In the genomic region with DNA sequence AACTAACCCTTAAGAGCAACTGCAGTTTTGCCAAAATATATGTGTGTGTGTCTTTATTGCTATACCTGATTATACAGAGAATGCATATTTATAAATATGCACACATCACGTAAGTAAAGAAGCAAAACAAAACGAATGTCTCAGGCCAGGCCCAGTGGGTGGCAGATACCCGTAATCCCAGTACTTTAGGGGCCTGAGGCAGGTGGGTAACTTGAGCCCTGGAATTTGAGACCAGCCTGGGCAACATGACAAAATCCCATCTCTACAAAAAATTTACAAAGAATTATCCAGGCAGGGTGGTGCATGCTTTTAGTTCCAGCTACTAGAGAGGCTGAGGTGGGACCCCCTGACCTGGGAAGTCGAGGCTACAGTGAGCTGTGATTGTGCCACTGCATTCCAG, we compare ENCODE assay signal across 2 cellular contexts.
TF ChIP-seq lines count a peak whose summit lies in the region.

No MANE protein-coding gene starts in this region.

TF ChIP-seq in GM23338, 12 proteins besides CTCF, POLR2A, EP300 and RAD21 (continued from another document):
- TF ChIP-seq STAT1 (IDR thresholded peaks at IDR 0.05; ENCODE audit: unreplicated experiment) (no peak), EZH2phosphoT487 (IDR thresholded peaks at IDR 0.05; ENCODE audit: unreplicated experiment) (no peak), NANOG (IDR thresholded peaks at IDR 0.05; ENCODE audit: borderline replicate concordance) (no peak), ZNF114 (CRISPR knock-in tag; IDR thresholded peaks at IDR 0.05) (no peak), ZNF331 (CRISPR knock-in tag; IDR thresholded peaks at IDR 0.05; ENCODE audit: low read depth) (no peak)
- TF ChIP-seq, protein P1, sequence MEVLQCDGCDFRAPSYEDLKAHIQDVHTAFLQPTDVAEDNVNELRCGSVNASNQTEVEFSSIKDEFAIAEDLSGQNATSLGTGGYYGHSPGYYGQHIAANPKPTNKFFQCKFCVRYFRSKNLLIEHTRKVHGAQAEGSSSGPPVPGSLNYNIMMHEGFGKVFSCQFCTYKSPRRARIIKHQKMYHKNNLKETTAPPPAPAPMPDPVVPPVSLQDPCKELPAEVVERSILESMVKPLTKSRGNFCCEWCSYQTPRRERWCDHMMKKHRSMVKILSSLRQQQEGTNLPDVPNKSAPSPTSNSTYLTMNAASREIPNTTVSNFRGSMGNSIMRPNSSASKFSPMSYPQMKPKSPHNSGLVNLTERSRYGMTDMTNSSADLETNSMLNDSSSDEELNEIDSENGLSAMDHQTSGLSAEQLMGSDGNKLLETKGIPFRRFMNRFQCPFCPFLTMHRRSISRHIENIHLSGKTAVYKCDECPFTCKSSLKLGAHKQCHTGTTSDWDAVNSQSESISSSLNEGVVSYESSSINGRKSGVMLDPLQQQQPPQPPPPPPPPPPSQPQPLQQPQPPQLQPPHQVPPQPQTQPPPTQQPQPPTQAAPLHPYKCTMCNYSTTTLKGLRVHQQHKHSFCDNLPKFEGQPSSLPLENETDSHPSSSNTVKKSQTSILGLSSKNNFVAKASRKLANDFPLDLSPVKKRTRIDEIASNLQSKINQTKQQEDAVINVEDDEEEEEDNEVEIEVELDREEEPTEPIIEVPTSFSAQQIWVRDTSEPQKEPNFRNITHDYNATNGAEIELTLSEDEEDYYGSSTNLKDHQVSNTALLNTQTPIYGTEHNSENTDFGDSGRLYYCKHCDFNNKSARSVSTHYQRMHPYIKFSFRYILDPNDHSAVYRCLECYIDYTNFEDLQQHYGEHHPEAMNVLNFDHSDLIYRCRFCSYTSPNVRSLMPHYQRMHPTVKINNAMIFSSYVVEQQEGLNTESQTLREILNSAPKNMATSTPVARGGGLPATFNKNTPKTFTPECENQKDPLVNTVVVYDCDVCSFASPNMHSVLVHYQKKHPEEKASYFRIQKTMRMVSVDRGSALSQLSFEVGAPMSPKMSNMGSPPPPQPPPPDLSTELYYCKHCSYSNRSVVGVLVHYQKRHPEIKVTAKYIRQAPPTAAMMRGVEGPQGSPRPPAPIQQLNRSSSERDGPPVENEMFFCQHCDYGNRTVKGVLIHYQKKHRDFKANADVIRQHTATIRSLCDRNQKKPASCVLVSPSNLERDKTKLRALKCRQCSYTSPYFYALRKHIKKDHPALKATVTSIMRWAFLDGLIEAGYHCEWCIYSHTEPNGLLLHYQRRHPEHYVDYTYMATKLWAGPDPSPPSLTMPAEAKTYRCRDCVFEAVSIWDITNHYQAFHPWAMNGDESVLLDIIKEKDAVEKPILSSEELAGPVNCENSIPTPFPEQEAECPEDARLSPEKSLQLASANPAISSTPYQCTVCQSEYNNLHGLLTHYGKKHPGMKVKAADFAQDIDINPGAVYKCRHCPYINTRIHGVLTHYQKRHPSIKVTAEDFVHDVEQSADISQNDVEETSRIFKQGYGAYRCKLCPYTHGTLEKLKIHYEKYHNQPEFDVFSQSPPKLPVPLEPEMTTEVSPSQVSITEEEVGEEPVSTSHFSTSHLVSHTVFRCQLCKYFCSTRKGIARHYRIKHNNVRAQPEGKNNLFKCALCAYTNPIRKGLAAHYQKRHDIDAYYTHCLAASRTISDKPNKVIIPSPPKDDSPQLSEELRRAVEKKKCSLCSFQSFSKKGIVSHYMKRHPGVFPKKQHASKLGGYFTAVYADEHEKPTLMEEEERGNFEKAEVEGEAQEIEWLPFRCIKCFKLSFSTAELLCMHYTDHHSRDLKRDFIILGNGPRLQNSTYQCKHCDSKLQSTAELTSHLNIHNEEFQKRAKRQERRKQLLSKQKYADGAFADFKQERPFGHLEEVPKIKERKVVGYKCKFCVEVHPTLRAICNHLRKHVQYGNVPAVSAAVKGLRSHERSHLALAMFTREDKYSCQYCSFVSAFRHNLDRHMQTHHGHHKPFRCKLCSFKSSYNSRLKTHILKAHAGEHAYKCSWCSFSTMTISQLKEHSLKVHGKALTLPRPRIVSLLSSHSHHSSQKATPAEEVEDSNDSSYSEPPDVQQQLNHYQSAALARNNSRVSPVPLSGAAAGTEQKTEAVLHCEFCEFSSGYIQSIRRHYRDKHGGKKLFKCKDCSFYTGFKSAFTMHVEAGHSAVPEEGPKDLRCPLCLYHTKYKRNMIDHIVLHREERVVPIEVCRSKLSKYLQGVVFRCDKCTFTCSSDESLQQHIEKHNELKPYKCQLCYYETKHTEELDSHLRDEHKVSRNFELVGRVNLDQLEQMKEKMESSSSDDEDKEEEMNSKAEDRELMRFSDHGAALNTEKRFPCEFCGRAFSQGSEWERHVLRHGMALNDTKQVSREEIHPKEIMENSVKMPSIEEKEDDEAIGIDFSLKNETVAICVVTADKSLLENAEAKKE (CRISPR knock-in tag; IDR thresholded peaks at IDR 0.05): no peak
- TF ChIP-seq, protein P2, sequence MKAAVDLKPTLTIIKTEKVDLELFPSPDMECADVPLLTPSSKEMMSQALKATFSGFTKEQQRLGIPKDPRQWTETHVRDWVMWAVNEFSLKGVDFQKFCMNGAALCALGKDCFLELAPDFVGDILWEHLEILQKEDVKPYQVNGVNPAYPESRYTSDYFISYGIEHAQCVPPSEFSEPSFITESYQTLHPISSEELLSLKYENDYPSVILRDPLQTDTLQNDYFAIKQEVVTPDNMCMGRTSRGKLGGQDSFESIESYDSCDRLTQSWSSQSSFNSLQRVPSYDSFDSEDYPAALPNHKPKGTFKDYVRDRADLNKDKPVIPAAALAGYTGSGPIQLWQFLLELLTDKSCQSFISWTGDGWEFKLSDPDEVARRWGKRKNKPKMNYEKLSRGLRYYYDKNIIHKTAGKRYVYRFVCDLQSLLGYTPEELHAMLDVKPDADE (IDR thresholded peaks at IDR 0.05): no peak

TF ChIP-seq in WTC11, 78 proteins besides CTCF, POLR2A, EP300 and RAD21 (continued from another document):
- TF ChIP-seq, protein P3, sequence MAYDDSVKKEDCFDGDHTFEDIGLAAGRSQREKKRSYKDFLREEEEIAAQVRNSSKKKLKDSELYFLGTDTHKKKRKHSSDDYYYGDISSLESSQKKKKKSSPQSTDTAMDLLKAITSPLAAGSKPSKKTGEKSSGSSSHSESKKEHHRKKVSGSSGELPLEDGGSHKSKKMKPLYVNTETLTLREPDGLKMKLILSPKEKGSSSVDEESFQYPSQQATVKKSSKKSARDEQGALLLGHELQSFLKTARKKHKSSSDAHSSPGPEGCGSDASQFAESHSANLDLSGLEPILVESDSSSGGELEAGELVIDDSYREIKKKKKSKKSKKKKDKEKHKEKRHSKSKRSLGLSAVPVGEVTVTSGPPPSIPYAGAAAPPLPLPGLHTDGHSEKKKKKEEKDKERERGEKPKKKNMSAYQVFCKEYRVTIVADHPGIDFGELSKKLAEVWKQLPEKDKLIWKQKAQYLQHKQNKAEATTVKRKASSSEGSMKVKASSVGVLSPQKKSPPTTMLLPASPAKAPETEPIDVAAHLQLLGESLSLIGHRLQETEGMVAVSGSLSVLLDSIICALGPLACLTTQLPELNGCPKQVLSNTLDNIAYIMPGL (CRISPR knock-in tag; IDR thresholded peaks at IDR 0.05): no peak
- TF ChIP-seq, protein P4, sequence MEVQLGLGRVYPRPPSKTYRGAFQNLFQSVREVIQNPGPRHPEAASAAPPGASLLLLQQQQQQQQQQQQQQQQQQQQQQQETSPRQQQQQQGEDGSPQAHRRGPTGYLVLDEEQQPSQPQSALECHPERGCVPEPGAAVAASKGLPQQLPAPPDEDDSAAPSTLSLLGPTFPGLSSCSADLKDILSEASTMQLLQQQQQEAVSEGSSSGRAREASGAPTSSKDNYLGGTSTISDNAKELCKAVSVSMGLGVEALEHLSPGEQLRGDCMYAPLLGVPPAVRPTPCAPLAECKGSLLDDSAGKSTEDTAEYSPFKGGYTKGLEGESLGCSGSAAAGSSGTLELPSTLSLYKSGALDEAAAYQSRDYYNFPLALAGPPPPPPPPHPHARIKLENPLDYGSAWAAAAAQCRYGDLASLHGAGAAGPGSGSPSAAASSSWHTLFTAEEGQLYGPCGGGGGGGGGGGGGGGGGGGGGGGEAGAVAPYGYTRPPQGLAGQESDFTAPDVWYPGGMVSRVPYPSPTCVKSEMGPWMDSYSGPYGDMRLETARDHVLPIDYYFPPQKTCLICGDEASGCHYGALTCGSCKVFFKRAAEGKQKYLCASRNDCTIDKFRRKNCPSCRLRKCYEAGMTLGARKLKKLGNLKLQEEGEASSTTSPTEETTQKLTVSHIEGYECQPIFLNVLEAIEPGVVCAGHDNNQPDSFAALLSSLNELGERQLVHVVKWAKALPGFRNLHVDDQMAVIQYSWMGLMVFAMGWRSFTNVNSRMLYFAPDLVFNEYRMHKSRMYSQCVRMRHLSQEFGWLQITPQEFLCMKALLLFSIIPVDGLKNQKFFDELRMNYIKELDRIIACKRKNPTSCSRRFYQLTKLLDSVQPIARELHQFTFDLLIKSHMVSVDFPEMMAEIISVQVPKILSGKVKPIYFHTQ (CRISPR knock-in tag; IDR thresholded peaks at IDR 0.05): no peak
- TF ChIP-seq, protein P5, sequence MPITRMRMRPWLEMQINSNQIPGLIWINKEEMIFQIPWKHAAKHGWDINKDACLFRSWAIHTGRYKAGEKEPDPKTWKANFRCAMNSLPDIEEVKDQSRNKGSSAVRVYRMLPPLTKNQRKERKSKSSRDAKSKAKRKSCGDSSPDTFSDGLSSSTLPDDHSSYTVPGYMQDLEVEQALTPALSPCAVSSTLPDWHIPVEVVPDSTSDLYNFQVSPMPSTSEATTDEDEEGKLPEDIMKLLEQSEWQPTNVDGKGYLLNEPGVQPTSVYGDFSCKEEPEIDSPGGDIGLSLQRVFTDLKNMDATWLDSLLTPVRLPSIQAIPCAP (CRISPR knock-in tag; IDR thresholded peaks at IDR 0.05): no peak
- TF ChIP-seq ZNF396 (CRISPR knock-in tag; IDR thresholded peaks at IDR 0.05; ENCODE audit: borderline replicate concordance): no peak
- TF ChIP-seq SP1 (CRISPR knock-in tag; conservative IDR thresholded peaks at IDR 0.05): no peak
- TF ChIP-seq, protein P6, sequence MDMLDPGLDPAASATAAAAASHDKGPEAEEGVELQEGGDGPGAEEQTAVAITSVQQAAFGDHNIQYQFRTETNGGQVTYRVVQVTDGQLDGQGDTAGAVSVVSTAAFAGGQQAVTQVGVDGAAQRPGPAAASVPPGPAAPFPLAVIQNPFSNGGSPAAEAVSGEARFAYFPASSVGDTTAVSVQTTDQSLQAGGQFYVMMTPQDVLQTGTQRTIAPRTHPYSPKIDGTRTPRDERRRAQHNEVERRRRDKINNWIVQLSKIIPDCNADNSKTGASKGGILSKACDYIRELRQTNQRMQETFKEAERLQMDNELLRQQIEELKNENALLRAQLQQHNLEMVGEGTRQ (CRISPR knock-in tag; IDR thresholded peaks at IDR 0.05): no peak
